9 cellular contexts compared by ENCODE assay signal in genomic region chr1:183604048-183604808, GRCh38. TPM values are rescaled to one million over a fixed set of nuclear protein-coding genes. Genes with fewer than 3 reads are reported as not detected.
DNase-seq lines count a peak whose midpoint lies in the region; ATAC-seq and TF ChIP-seq lines count a peak whose summit lies in the region.
"Had no signal": no experiment of that assay in that cellular context is flagged by ENCODE, and none has a peak within 500 bp of the region (broad histone marks: within the 10 kb centered on the region; RNA-seq: fewer than 3 reads in every experiment).

No MANE protein-coding gene starts in this region.

- POLR2A ChIA-PET in HEK293 (lab: Yijun Ruan, JAX): no interaction called here

- CTCF ChIA-PET in HEK293 (lab: Yijun Ruan, JAX): interaction anchor here (0.6 kb wide), 2 partner anchors 50 to 323 kb away, joined by 3 read pairs; no protein-coding TSS in a partner anchor
- CTCF ChIA-PET in Calu3 (lab: Charles Lee): interaction anchor here (1.2 kb wide), 1 partner anchor 17 kb away, joined by 8 read pairs; no protein-coding TSS in a partner anchor

- H3K27ac Mint-ChIP-seq in Calu3 (ENCODE audit: unreplicated experiment): no peak overlapping the region

- H3K4me1 Mint-ChIP-seq in Calu3 (ENCODE audit: low read depth, unreplicated experiment): peaks cover 15% of the 10 kb centered on the region

- DNase-seq in SK-N-DZ (ENCODE audit: low spot score): peak; percentile 28
- DNase-seq in kidney epithelial cell (ENCODE audit: low read depth): peak; percentile 72
- DNase-seq in iPS-NIHi11 (ENCODE audit: low spot score): no peak
- DNase-seq in Calu3: no peak
- no peak for DNase-seq in foreskin keratinocyte

- H3K36me3 ChIP-seq in BLaER1 (no peaks in the 10 kb centered on the region), HEK293 (ENCODE audit: control insufficient read depth in 2 of 2, insufficient read depth in 1 of 2, low read length in 2 of 2) (no peaks in the 10 kb centered on the region), kidney epithelial cell (ENCODE audit: control insufficient read depth, insufficient read depth, low read length) (no peaks in the 10 kb centered on the region)

- H3K9me3 Mint-ChIP-seq in Calu3 (ENCODE audit: low read depth, unreplicated experiment): no peaks in the 10 kb centered on the region

- BruUV-seq in Calu3 (replicated peaks; lab: Mats Ljungman, UMichigan): no TSS peak

- H3K27me3 Mint-ChIP-seq in Calu3 (ENCODE audit: unreplicated experiment): peaks cover 16% of the 10 kb centered on the region

- no peaks in the 10 kb centered on the region for H3K9me3 ChIP-seq in BLaER1
- H3K9me3 ChIP-seq in HEK293 (ENCODE audit: control insufficient read depth, insufficient read depth, low read depth, low read length): no peaks in the 10 kb centered on the region

- no peaks in the 10 kb centered on the region for H3K27me3 ChIP-seq in BLaER1
- H3K27me3 ChIP-seq in kidney epithelial cell (ENCODE audit: control insufficient read depth, insufficient read depth, low read length): no peaks in the 10 kb centered on the region
- H3K27me3 ChIP-seq in foreskin keratinocyte: no peaks in the 10 kb centered on the region

- H3K4me2 ChIP-seq in BLaER1: peak overlapping the region; percentile 6

- no peak overlapping the region for H3K27ac ChIP-seq in BLaER1
- H3K27ac ChIP-seq in HEK293 (ENCODE audit: extremely low read depth, low read depth, low read length): no peak overlapping the region
- H3K27ac ChIP-seq in foreskin keratinocyte: no peak overlapping the region

- intact Hi-C loops in Calu3 (cut with micrococcal nuclease; ENCODE audit: unreplicated experiment): no loop called here

- no peak overlapping the region for H3K9ac ChIP-seq in BLaER1

- H3K36me3 Mint-ChIP-seq in Calu3 (ENCODE audit: insufficient read depth, unreplicated experiment): peaks cover 3% of the 10 kb centered on the region

- no peak for ATAC-seq in foreskin keratinocyte
- no peak for ATAC-seq in GM21737 (IDR thresholded peaks at IDR 0.05; ENCODE audit: unreplicated experiment)

- no peak for TF ChIP-seq CTCF in HEK293 (tag by site-specific recombination; IDR thresholded peaks at IDR 0.05)
- no peak for TF ChIP-seq CTCF in kidney epithelial cell (IDR thresholded peaks at IDR 0.05; ENCODE audit: insufficient read depth, low read length, poor library complexity, severe bottlenecking)
- no peak for TF ChIP-seq CTCF in Calu3 (IDR thresholded peaks at IDR 0.05; ENCODE audit: unreplicated experiment)
- TF ChIP-seq CTCF in foreskin keratinocyte (conservative IDR thresholded peaks at IDR 0.05): no peak

- H3K4me1 ChIP-seq in BLaER1 (peaks cover 20% of the 10 kb centered on the region), HEK293 (ENCODE audit: control insufficient read depth, insufficient read depth, low read length) (no peaks in the 10 kb centered on the region), foreskin keratinocyte (peaks cover 17% of the 10 kb centered on the region)

- H3K4me3 ChIP-seq in BLaER1 (no peak overlapping the region), HEK293 (ENCODE audit: low read depth, low read length) (no peak overlapping the region), kidney epithelial cell (ENCODE audit: low read depth, low read length) (no peak overlapping the region)

- no peaks in the 10 kb centered on the region for H4K20me1 ChIP-seq in BLaER1

- no peak overlapping the region for H3K4me3 Mint-ChIP-seq in Calu3 (ENCODE audit: low read depth, unreplicated experiment)

TF ChIP-seq in HEK293, 187 proteins besides CTCF, POLR2A, EP300 and RAD21:
- TF ChIP-seq ZFP3 (tag by site-specific recombination; IDR thresholded peaks at IDR 0.05; ENCODE audit: low read depth) (no peak), GLIS1 (tag by site-specific recombination; IDR thresholded peaks at IDR 0.05) (no peak), ZNF341 (tag by site-specific recombination; IDR thresholded peaks at IDR 0.05; ENCODE audit: low read depth) (0 out of 2 replicates have a peak, but pooled peaks have one; percentile 9), ZFHX2 (tag by site-specific recombination; conservative IDR thresholded peaks at IDR 0.05) (peak; percentile 45), SCRT1 (tag by site-specific recombination; IDR thresholded peaks at IDR 0.05; ENCODE audit: borderline replicate concordance) (no peak), ATF2 (tag by site-specific recombination; IDR thresholded peaks at IDR 0.05; ENCODE audit: low read depth) (peak; percentile 66)
- TF ChIP-seq, protein P1, sequence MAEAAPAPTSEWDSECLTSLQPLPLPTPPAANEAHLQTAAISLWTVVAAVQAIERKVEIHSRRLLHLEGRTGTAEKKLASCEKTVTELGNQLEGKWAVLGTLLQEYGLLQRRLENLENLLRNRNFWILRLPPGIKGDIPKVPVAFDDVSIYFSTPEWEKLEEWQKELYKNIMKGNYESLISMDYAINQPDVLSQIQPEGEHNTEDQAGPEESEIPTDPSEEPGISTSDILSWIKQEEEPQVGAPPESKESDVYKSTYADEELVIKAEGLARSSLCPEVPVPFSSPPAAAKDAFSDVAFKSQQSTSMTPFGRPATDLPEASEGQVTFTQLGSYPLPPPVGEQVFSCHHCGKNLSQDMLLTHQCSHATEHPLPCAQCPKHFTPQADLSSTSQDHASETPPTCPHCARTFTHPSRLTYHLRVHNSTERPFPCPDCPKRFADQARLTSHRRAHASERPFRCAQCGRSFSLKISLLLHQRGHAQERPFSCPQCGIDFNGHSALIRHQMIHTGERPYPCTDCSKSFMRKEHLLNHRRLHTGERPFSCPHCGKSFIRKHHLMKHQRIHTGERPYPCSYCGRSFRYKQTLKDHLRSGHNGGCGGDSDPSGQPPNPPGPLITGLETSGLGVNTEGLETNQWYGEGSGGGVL (tag by site-specific recombination; IDR thresholded peaks at IDR 0.05): 0 out of 2 replicates have a peak, but pooled peaks have one; percentile 26
- TF ChIP-seq, protein P2, sequence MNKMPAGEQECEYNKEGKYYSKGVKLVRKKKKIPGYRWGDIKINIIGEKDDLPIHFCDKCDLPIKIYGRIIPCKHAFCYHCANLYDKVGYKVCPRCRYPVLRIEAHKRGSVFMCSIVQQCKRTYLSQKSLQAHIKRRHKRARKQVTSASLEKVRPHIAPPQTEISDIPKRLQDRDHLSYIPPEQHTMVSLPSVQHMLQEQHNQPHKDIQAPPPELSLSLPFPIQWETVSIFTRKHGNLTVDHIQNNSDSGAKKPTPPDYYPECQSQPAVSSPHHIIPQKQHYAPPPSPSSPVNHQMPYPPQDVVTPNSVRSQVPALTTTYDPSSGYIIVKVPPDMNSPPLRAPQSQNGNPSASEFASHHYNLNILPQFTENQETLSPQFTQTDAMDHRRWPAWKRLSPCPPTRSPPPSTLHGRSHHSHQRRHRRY (tag by site-specific recombination; IDR thresholded peaks at IDR 0.05): no peak
TF ChIP-seq in HEK293: peak in this region for 4.

RNA-seq across cellular contexts. Expression of gene NCF2, which starts 14.0 kb away (rescaled TPM):
- polyA plus RNA-seq in SK-N-DZ (2014; cell fraction: cytosol; rRNA removed): not detected in 2 replicates
- not detected in 2 replicates for polyA plus RNA-seq in SK-N-DZ (2014; cell fraction: nucleus; rRNA removed)
- total RNA-seq in kidney epithelial cell (62.5 and 86.1 TPM in 2 replicates), Calu3 (2022) (5.5 and 8.6 TPM in 2 replicates), foreskin keratinocyte (2.3 and 4.7 TPM in 2 replicates)
- 1.7 and 3.5 TPM in 2 replicates for polyA plus RNA-seq in foreskin keratinocyte

RNA-seq across cellular contexts. Expression of gene ARPC5, which starts 31.4 kb away (rescaled TPM):
- polyA plus RNA-seq in SK-N-DZ (2014; cell fraction: cytosol; rRNA removed): 82.2 and 96.7 TPM in 2 replicates
- polyA plus RNA-seq in SK-N-DZ (2014; cell fraction: nucleus; rRNA removed): 47.3 and 53.3 TPM in 2 replicates
- total RNA-seq in kidney epithelial cell: 140 and 163 TPM in 2 replicates
- 135 and 148 TPM in 2 replicates for total RNA-seq in Calu3 (2022)
- total RNA-seq in foreskin keratinocyte: 187 and 212 TPM in 2 replicates
- 107 and 137 TPM in 2 replicates for polyA plus RNA-seq in foreskin keratinocyte

RNA-seq across cellular contexts. Expression of gene APOBEC4, which starts 48.9 kb away (rescaled TPM):
- polyA plus RNA-seq in SK-N-DZ (2014; cell fraction: cytosol; rRNA removed): not detected in 2 replicates
- polyA plus RNA-seq in SK-N-DZ (2014; cell fraction: nucleus; rRNA removed): not detected in 2 replicates
- not detected in 2 replicates for total RNA-seq in kidney epithelial cell
- not detected in 2 replicates for total RNA-seq in Calu3 (2022)
- not detected in 2 replicates for total RNA-seq in foreskin keratinocyte
- not detected in 2 replicates for polyA plus RNA-seq in foreskin keratinocyte
- total RNA-seq: skeletal muscle tissue had no signal

Comparison
In these comparisons a context has a peak if more than half of its experiments do, and no peak if none do; other contexts are left out.
1. DNase-seq: peak in SK-N-DZ (single experiment) and kidney epithelial cell (single experiment); none in iPS-NIHi11 (single experiment), Calu3 (single experiment) and foreskin keratinocyte (0 of 2).